In genomic region chr2:200736646-200737274, GRCh38 we compare ENCODE assay signal across 29 cellular contexts.
A peak's percentile ranks its signal among the peaks of the same experiment; 100 is the strongest.
DNase-seq lines count a peak whose midpoint lies in the region; ATAC-seq and FAIRE-seq lines count a peak whose summit lies in the region.
"Had no signal": no experiment of that assay in that cellular context is flagged by ENCODE, and none has a peak within 500 bp of the region (broad histone marks: within the 10 kb centered on the region; RNA-seq: fewer than 3 reads in every experiment).

No MANE protein-coding gene starts in this region.

- FAIRE-seq in small intestine (lab: Jason Lieb, UNC), result no peak

- H3K9me3 ChIP-seq in iPS-20b (ENCODE audit: insufficient read depth, low read depth, low read length) (no peaks in the 10 kb centered on the region), small intestine (ENCODE audit: control insufficient read depth, low read depth) (no peaks in the 10 kb centered on the region)
- H3K9me3 ChIP-seq in effector memory CD4-positive, alpha-beta T cell (ENCODE audit: control insufficient read depth, low read length), result no peaks in the 10 kb centered on the region
- H3K9me3 ChIP-seq: neutrophil, psoas muscle, sigmoid colon, thoracic aorta, vagina had no signal

- DNase-seq in NCI-H82 (lab: John Stamatoyannopoulos, UW) (peak; percentile 12), NCI-H82 treated with DMSO at 0.1 percent for 48 hours (lab: John Stamatoyannopoulos, UW; ENCODE audit: unreplicated experiment) (no peak), amniotic epithelial cell (ENCODE audit: low read depth) (peak; percentile 79), small intestine (peak; percentile 16)
- DNase-seq in effector memory CD4-positive, alpha-beta T cell, result no peak
- DNase-seq: activated CD4-positive, alpha-beta T cell treated with anti-CD3 and anti-CD28 coated beads, Interleukin-2, amount 50 U/mL, for 48 hours; activated CD4-positive, CD25-positive, alpha-beta regulatory T cell; activated CD8-positive, alpha-beta memory T cell treated with anti-CD3 and anti-CD28 coated beads, Interleukin-2, amount 50 U/mL, for 4 hours; aorta; Calu3; caudate nucleus; cortex of kidney; mammary epithelial cell; NCI-H510A; NK-92 treated with Interleukin-12 subunit alpha and Interleukin-12 subunit beta, amount 100 ng/mL, for 24 hours; psoas muscle; SHP77; sigmoid colon; stimulated activated CD4-positive, alpha-beta T cell treated with anti-CD3 and anti-CD28 coated beads, Interleukin-15, amount 100 ng/mL, for 24 hours; stimulated activated naive B cell treated with anti-CD40 and anti-IgM and Interleukin-4, amounts not matched to agents 10 μg/mL and 1 μg/mL and 100 μg/mL, for 72 hours; SW 1271; T1000 had no signal

- no peaks in the 10 kb centered on the region for H3K27me3 ChIP-seq in iPS-20b (ENCODE audit: insufficient read depth, low read length)
- no peaks in the 10 kb centered on the region for H3K27me3 ChIP-seq in small intestine (ENCODE audit: control insufficient read depth in 2 of 2, insufficient read depth in 2 of 2, low read length in 2 of 2)
- no peaks in the 10 kb centered on the region for H3K27me3 ChIP-seq in effector memory CD4-positive, alpha-beta T cell (replicated peaks; ENCODE audit: control insufficient read depth, insufficient read depth, low read length, poor library complexity, severe bottlenecking)
- H3K27me3 ChIP-seq: neutrophil, sigmoid colon, vagina had no signal

- no peak overlapping the region for H3K27ac ChIP-seq in iPS-20b (ENCODE audit: low read length)
- H3K27ac ChIP-seq in small intestine (ENCODE audit: low read depth in 1 of 2, low read length in 1 of 2), result no peak overlapping the region
- H3K27ac ChIP-seq in effector memory CD4-positive, alpha-beta T cell (ENCODE audit: insufficient read depth, low read length, poor library complexity, severe bottlenecking), result no peak overlapping the region
- H3K27ac ChIP-seq: 22Rv1, neutrophil, psoas muscle, sigmoid colon, thoracic aorta, vagina had no signal

- no peak for ATAC-seq in HG03097 (IDR thresholded peaks at IDR 0.05; ENCODE audit: low FRiP score, unreplicated experiment)
- no peak for ATAC-seq in HG03378 (IDR thresholded peaks at IDR 0.05; ENCODE audit: unreplicated experiment)
- ATAC-seq: psoas muscle; stimulated activated naive B cell treated with anti-CD40 and anti-IgM and Interleukin-4, amounts not matched to agents 10 μg/mL and 1 μg/mL and 100 μg/mL, for 72 hours had no signal

- 12 to 40% (median 24%) methylated on average over 6 of the region's 6 CpGs for WGBS in small intestine, 3 donors

- H3K36me3 ChIP-seq in iPS-20b (ENCODE audit: insufficient read depth, low read depth, low read length), result no peaks in the 10 kb centered on the region
- H3K36me3 ChIP-seq in small intestine (ENCODE audit: control insufficient read depth in 2 of 2, insufficient read depth in 2 of 2, low read length in 2 of 2), result no peaks in the 10 kb centered on the region
- H3K36me3 ChIP-seq in effector memory CD4-positive, alpha-beta T cell (ENCODE audit: control insufficient read depth, insufficient read depth, low read length), result no peaks in the 10 kb centered on the region
- H3K36me3 ChIP-seq: neutrophil, sigmoid colon, thoracic aorta, vagina had no signal

- H3K4me1 ChIP-seq in iPS-20b (ENCODE audit: insufficient read depth, low read length) (peaks cover 23% of the 10 kb centered on the region), small intestine (ENCODE audit: control insufficient read depth in 2 of 2, insufficient read depth in 1 of 2, low read depth in 1 of 2, low read length in 1 of 2) (no peaks in the 10 kb centered on the region)
- no peaks in the 10 kb centered on the region for H3K4me1 ChIP-seq in effector memory CD4-positive, alpha-beta T cell (ENCODE audit: control insufficient read depth, insufficient read depth, low read length, poor library complexity, severe bottlenecking)
- H3K4me1 ChIP-seq: psoas muscle had no signal

- H3K4me3 ChIP-seq in iPS-20b (ENCODE audit: low read length) (peak overlapping the region; percentile 19; the same call in 1 of the 2 replicates), small intestine (ENCODE audit: low read depth in 1 of 2, low read length in 2 of 2) (no peak overlapping the region)
- H3K4me3 ChIP-seq in effector memory CD4-positive, alpha-beta T cell (ENCODE audit: insufficient read depth, low read depth, low read length, poor library complexity, severe bottlenecking), result no peak overlapping the region
- H3K4me3 ChIP-seq: psoas muscle, sigmoid colon, thoracic aorta, vagina had no signal

- H3K9ac ChIP-seq in iPS-20b (ENCODE audit: low read depth, low read length), result no peak overlapping the region; the same call in 1 of the 2 replicates

Comparison
In these comparisons a context has a peak if more than half of its experiments do, and no peak if none do; other contexts are left out.
1. DNase-seq: peak in NCI-H82 (single experiment), amniotic epithelial cell (single experiment) and small intestine (single experiment); none in NCI-H82 treated with DMSO at 0.1 percent for 48 hours (single experiment) and effector memory CD4-positive, alpha-beta T cell (0 of 3).